ENCODE assay signal across 29 cellular contexts in genomic region chr17:21772321-21772720, GRCh38.
"Had no signal": no experiment of that assay in that cellular context is flagged by ENCODE, and none has a peak within 500 bp of the region (broad histone marks: within the 10 kb centered on the region; RNA-seq: fewer than 3 reads in every experiment).

No MANE protein-coding gene starts in this region.

- H3K9me3 ChIP-seq: left lung, lower lobe of right lung, neutrophil, ovary, psoas muscle, right lobe of liver, tibial nerve, uterus had no signal

- H3K36me3 Mint-ChIP-seq: naive B cell; natural killer cell; neural progenitor cell; stimulated activated memory B cell treated with anti-CD40 and anti-IgM and Interleukin-4, amounts not matched to agents 10 μg/mL and 1 μg/mL and 100 μg/mL, for 72 hours; type B pancreatic cell had no signal

- H3K27ac ChIP-seq: left lung, lower lobe of right lung, neural progenitor cell, neutrophil, ovary, psoas muscle, right lobe of liver, tibial nerve, uterus had no signal

- H3K4me3 ChIP-seq: left lung, lower lobe of right lung, neural progenitor cell, ovary, psoas muscle, right lobe of liver, smooth muscle cell, tibial nerve, uterus had no signal

- H3K36me3 ChIP-seq: left lung, lower lobe of right lung, neural progenitor cell, neutrophil, ovary, right lobe of liver, tibial nerve, uterus had no signal

- H3K9me3 Mint-ChIP-seq: natural killer cell, type B pancreatic cell had no signal

- H3K4me1 ChIP-seq: left lung, lower lobe of right lung, neural progenitor cell, psoas muscle, right lobe of liver, tibial nerve, uterus had no signal

- H3K4me1 Mint-ChIP-seq: mesothelial cell of epicardium; natural killer cell; nephron progenitor cell; neural progenitor cell; stimulated activated memory B cell treated with anti-CD40 and anti-IgM and Interleukin-4, amounts not matched to agents 10 μg/mL and 1 μg/mL and 100 μg/mL, for 72 hours; stimulated activated naive CD8-positive, alpha-beta T cell treated with anti-CD3 and anti-CD28 coated beads, Interleukin-15, amount 100 ng/mL, for 72 hours had no signal

- ATAC-seq: natural killer cell; stimulated activated memory B cell treated with anti-CD40 and anti-IgM and Interleukin-4, amounts not matched to agents 10 μg/mL and 1 μg/mL and 100 μg/mL, for 72 hours; stimulated activated naive CD8-positive, alpha-beta T cell treated with anti-CD3 and anti-CD28 coated beads, Interleukin-15, amount 100 ng/mL, for 72 hours had no signal

- H3K27ac Mint-ChIP-seq: mesothelial cell of epicardium; naive B cell; natural killer cell; nephron progenitor cell; neural progenitor cell; stimulated activated memory B cell treated with anti-CD40 and anti-IgM and Interleukin-4, amounts not matched to agents 10 μg/mL and 1 μg/mL and 100 μg/mL, for 72 hours; stimulated activated naive CD8-positive, alpha-beta T cell treated with anti-CD3 and anti-CD28 coated beads, Interleukin-15, amount 100 ng/mL, for 72 hours; type B pancreatic cell had no signal

- H3K27me3 ChIP-seq: neural progenitor cell, neutrophil, ovary, right lobe of liver, tibial nerve, uterus had no signal

- H3K27me3 Mint-ChIP-seq: naive B cell; stimulated activated naive CD8-positive, alpha-beta T cell treated with anti-CD3 and anti-CD28 coated beads, Interleukin-15, amount 100 ng/mL, for 72 hours; type B pancreatic cell had no signal

- DNase-seq: hippocampal formation; kidney; left colon; lower lobe of right lung; mammary epithelial cell; mesenchymal stem cell; naive B cell; natural killer cell; nephron progenitor cell; occipital lobe; ovary; psoas muscle; right lobe of liver; stimulated activated CD4-positive, alpha-beta T cell treated with anti-CD3 and anti-CD28 coated beads, Interleukin-1b, Interleukin-23, amount 100 ng/mL, for 48 hours; stimulated activated CD4-positive, alpha-beta T cell treated with anti-CD3 and anti-CD28 coated beads, Interleukin-2, amount 100 ng/mL, for 48 hours; stimulated activated CD4-positive, alpha-beta T cell treated with anti-CD3 and anti-CD28 coated beads, Interleukin-4, amount 100 ng/mL, for 4 hours; stimulated activated CD8-positive, alpha-beta memory T cell treated with anti-CD3 and anti-CD28 coated beads, Interleukin-4, amount 100 ng/mL, for 48 hours; stimulated activated naive CD4-positive, alpha-beta T cell treated with Interleukin-2 at 50 U/mL for 16 hours; stimulated activated naive CD8-positive, alpha-beta T cell treated with anti-CD3 and anti-CD28 coated beads, Interleukin-15, amount 100 ng/mL, for 72 hours; substantia nigra; uterus had no signal

- H3K4me3 Mint-ChIP-seq: mesothelial cell of epicardium; natural killer cell; nephron progenitor cell; neural progenitor cell; stimulated activated memory B cell treated with anti-CD40 and anti-IgM and Interleukin-4, amounts not matched to agents 10 μg/mL and 1 μg/mL and 100 μg/mL, for 72 hours; stimulated activated naive CD8-positive, alpha-beta T cell treated with anti-CD3 and anti-CD28 coated beads, Interleukin-15, amount 100 ng/mL, for 72 hours; type B pancreatic cell had no signal
